Comparison of ENCODE assay signal across 25 cellular contexts in genomic region chr5:136104311-136104975, GRCh38. TPM values are rescaled to one million over a fixed set of nuclear protein-coding genes. Genes with fewer than 3 reads are reported as not detected.
DNase-seq lines count a peak whose midpoint lies in the region; ATAC-seq and TF ChIP-seq lines count a peak whose summit lies in the region.
"Had no signal": no experiment of that assay in that cellular context is flagged by ENCODE, and none has a peak within 500 bp of the region (broad histone marks: within the 10 kb centered on the region; RNA-seq: fewer than 3 reads in every experiment).

No MANE protein-coding gene starts in this region.

- H3K4me2 ChIP-seq in parathyroid adenoma (ENCODE audit: low read length), result no peak overlapping the region
- H3K4me2 ChIP-seq: A549 had no signal

- no peaks in the 10 kb centered on the region for H3K36me3 Mint-ChIP-seq in Caco-2 (ENCODE audit: insufficient read depth, unreplicated experiment)
- H3K36me3 Mint-ChIP-seq in CD8-positive, alpha-beta T cell, result no peaks in the 10 kb centered on the region
- H3K36me3 Mint-ChIP-seq: naive B cell had no signal

- peak overlapping the region; percentile 37 for H3K4me3 Mint-ChIP-seq in Caco-2 (ENCODE audit: unreplicated experiment)
- no peak overlapping the region for H3K4me3 Mint-ChIP-seq in CD8-positive, alpha-beta T cell
- H3K4me3 Mint-ChIP-seq: activated T-cell treated with anti-CD3 and anti-CD28 coated beads, Interleukin-2, amount 50 U/mL, for 4 hours; naive B cell; stimulated activated naive CD8-positive, alpha-beta T cell treated with anti-CD3 and anti-CD28 coated beads, Interleukin-15, Interleukin-2, amounts not matched to agents 100 ng/mL and 50 ng/mL, for 24 hours had no signal

- peaks cover 98% of the 10 kb centered on the region for H3K4me1 ChIP-seq in Caco-2
- H3K4me1 ChIP-seq in liver (ENCODE audit: control insufficient read depth in 4 of 4, insufficient read depth in 4 of 4, low read length in 3 of 4), result peaks cover 0 to 15% (median 4%) of the 10 kb centered on the region in 4 donors
- H3K4me1 ChIP-seq in parathyroid adenoma, result peaks cover 5% of the 10 kb centered on the region
- H3K4me1 ChIP-seq in CD8-positive, alpha-beta T cell (ENCODE audit: insufficient read depth, low read length), result no peaks in the 10 kb centered on the region
- H3K4me1 ChIP-seq: A549, BE2C had no signal

- TF ChIP-seq CTCF in Caco-2 (IDR thresholded peaks at IDR 0.05; ENCODE audit: insufficient read depth in 1 of 2, low read depth in 1 of 2, low read length in 1 of 2, severe bottlenecking in 1 of 2, unreplicated experiment in 1 of 2) (no peak), liver (IDR thresholded peaks at IDR 0.05; ENCODE audit: low read depth, low read length, missing input control) (no peak), parathyroid adenoma (IDR thresholded peaks at IDR 0.05) (no peak)
- TF ChIP-seq CTCF in CD8-positive, alpha-beta T cell (IDR thresholded peaks at IDR 0.05), result no peak

- H3K27ac Mint-ChIP-seq in Caco-2 (ENCODE audit: unreplicated experiment), result peak overlapping the region; percentile 87
- no peak overlapping the region for H3K27ac Mint-ChIP-seq in CD8-positive, alpha-beta T cell
- H3K27ac Mint-ChIP-seq: naive B cell; stimulated activated naive CD8-positive, alpha-beta T cell treated with anti-CD3 and anti-CD28 coated beads, Interleukin-15, Interleukin-2, amounts not matched to agents 100 ng/mL and 50 ng/mL, for 24 hours had no signal

- H2AFZ ChIP-seq in parathyroid adenoma, result peak overlapping the region; percentile 55

- no peaks in the 10 kb centered on the region for H3K79me2 ChIP-seq in parathyroid adenoma

- H3K36me3 ChIP-seq in Caco-2 (ENCODE audit: control insufficient read depth, insufficient read depth, low read length) (no peaks in the 10 kb centered on the region), liver (ENCODE audit: control insufficient read depth in 4 of 4, insufficient read depth in 3 of 4, low read depth in 1 of 4, low read length in 3 of 4) (no peaks in the 10 kb centered on the region), parathyroid adenoma (ENCODE audit: control insufficient read depth, insufficient read depth, low read length) (no peaks in the 10 kb centered on the region)
- no peaks in the 10 kb centered on the region for H3K36me3 ChIP-seq in CD8-positive, alpha-beta T cell (ENCODE audit: insufficient read depth, low read length)
- H3K36me3 ChIP-seq: BE2C, esophagus squamous epithelium had no signal

- POLR2A ChIA-PET in Caco-2 (lab: Charles Lee), result interaction anchor here (0.6 to 2.6 kb wide), 4 partner anchors 14 to 46 kb away, joined by 3 to 13 read pairs (median 8); partner anchors contain the start of gene SMAD5
- POLR2A ChIA-PET in CD8-positive, alpha-beta T cell (lab: Charles Lee), result no interaction called here

- H3K9me3 ChIP-seq in Caco-2 (no peaks in the 10 kb centered on the region), liver (ENCODE audit: control insufficient read depth in 4 of 4, low read length in 3 of 4) (no peaks in the 10 kb centered on the region), parathyroid adenoma (ENCODE audit: control insufficient read depth, low read length) (no peaks in the 10 kb centered on the region)
- H3K9me3 ChIP-seq in CD8-positive, alpha-beta T cell (ENCODE audit: low read length), result no peaks in the 10 kb centered on the region
- H3K9me3 ChIP-seq: A549, BE2C, esophagus squamous epithelium had no signal

- no peak overlapping the region for H3K27ac ChIP-seq in liver (ENCODE audit: low read depth in 1 of 2, low read length in 2 of 2)
- no peak overlapping the region for H3K27ac ChIP-seq in parathyroid adenoma
- no peak overlapping the region for H3K27ac ChIP-seq in CD8-positive, alpha-beta T cell (ENCODE audit: low read depth, low read length)
- H3K27ac ChIP-seq: A549, HL-60, skin epidermis had no signal

- H3K4me3 ChIP-seq in Caco-2 (ENCODE audit: low read depth, low read length), result no peak overlapping the region
- no peak overlapping the region for H3K4me3 ChIP-seq in liver (ENCODE audit: low read depth in 1 of 3, low read length in 3 of 3)
- no peak overlapping the region for H3K4me3 ChIP-seq in parathyroid adenoma (ENCODE audit: low read depth, low read length)
- no peak overlapping the region for H3K4me3 ChIP-seq in CD8-positive, alpha-beta T cell (ENCODE audit: low read depth, low read length)
- H3K4me3 ChIP-seq: A549, esophagus squamous epithelium, skin epidermis had no signal

- CTCF ChIA-PET in Caco-2 (lab: Charles Lee), result interaction anchor here (0.6 to 1.2 kb wide), 6 partner anchors 9 to 39 kb away, joined by 3 to 4 read pairs (median 4); no protein-coding TSS in a partner anchor
- CTCF ChIA-PET in CD8-positive, alpha-beta T cell (lab: Charles Lee), result no interaction called here

- intact Hi-C loops in Caco-2 (cut with micrococcal nuclease; ENCODE audit: unreplicated experiment), result loop anchor here (1.0 to 5.0 kb wide), 6 partner anchors 14 to 70 kb away; partner anchors contain the start of gene SMAD5
- intact Hi-C loops in CD8-positive, alpha-beta T cell (cut with DNase I, micrococcal nuclease), result no loop called here

- no peak for ATAC-seq in CD8-positive, alpha-beta T cell
- ATAC-seq: A549; activated T-cell treated with anti-CD3 and anti-CD28 coated beads, Interleukin-2, amount 50 U/mL, for 4 hours had no signal

- WGBS in liver, result 64% methylated on average over 9 of the region's 9 CpGs

- BruUV-seq in Caco-2 (replicated peaks; lab: Mats Ljungman, UMichigan), result no TSS peak

- peak in 1 of 2 donors; percentile 17 for TF ChIP-seq RAD21 in liver (IDR thresholded peaks at IDR 0.05)

- no peaks in the 10 kb centered on the region for H3K9me3 Mint-ChIP-seq in Caco-2 (ENCODE audit: unreplicated experiment)
- no peaks in the 10 kb centered on the region for H3K9me3 Mint-ChIP-seq in CD8-positive, alpha-beta T cell
- H3K9me3 Mint-ChIP-seq: activated T-cell treated with anti-CD3 and anti-CD28 coated beads, Interleukin-2, amount 50 U/mL, for 4 hours; naive B cell; stimulated activated naive CD8-positive, alpha-beta T cell treated with anti-CD3 and anti-CD28 coated beads, Interleukin-15, Interleukin-2, amounts not matched to agents 100 ng/mL and 50 ng/mL, for 24 hours had no signal

- peaks cover 46% of the 10 kb centered on the region for H3K4me1 Mint-ChIP-seq in Caco-2 (ENCODE audit: low read depth, unreplicated experiment)
- H3K4me1 Mint-ChIP-seq in CD8-positive, alpha-beta T cell (ENCODE audit: low read depth), result no peaks in the 10 kb centered on the region
- H3K4me1 Mint-ChIP-seq: naive B cell had no signal

- H3K27me3 ChIP-seq in Caco-2 (replicated peaks; ENCODE audit: control insufficient read depth, insufficient read depth, low read length) (no peaks in the 10 kb centered on the region), liver (ENCODE audit: control insufficient read depth in 4 of 4, insufficient read depth in 4 of 4, low read length in 3 of 4) (no peaks in the 10 kb centered on the region), parathyroid adenoma (ENCODE audit: control insufficient read depth, insufficient read depth, low read length) (no peaks in the 10 kb centered on the region)
- H3K27me3 ChIP-seq in CD8-positive, alpha-beta T cell (ENCODE audit: insufficient read depth, low read length), result no peaks in the 10 kb centered on the region
- H3K27me3 ChIP-seq: esophagus squamous epithelium had no signal

- peak; percentile 79 to 90 for DNase-seq in Caco-2
- DNase-seq in dermis blood vessel endothelial cell, result peak; percentile 26
- DNase-seq in NCI-H1694 (lab: John Stamatoyannopoulos, UW), result no peak
- DNase-seq in D341Med (ENCODE audit: low spot score), result no peak
- DNase-seq in NCI-H2107 treated with DMSO at 0.1 percent for 48 hours (lab: John Stamatoyannopoulos, UW; ENCODE audit: unreplicated experiment), result no peak
- DNase-seq in CD8-positive, alpha-beta T cell, result no peak
- DNase-seq: activated CD4-positive, alpha-beta T cell treated with anti-CD3 and anti-CD28 coated beads for 1 hour; activated naive CD4-positive, alpha-beta T cell treated with anti-CD3 and anti-CD28 coated beads, Interleukin-2, amount 50 U/mL, for 16 hours; activated T-cell treated with anti-CD3 and anti-CD28 coated beads, Interleukin-2, amount 50 U/mL, for 4 hours; BE2C; Calu3; effector CD8-positive, alpha-beta T cell; esophagus squamous epithelium; left cardiac atrium; naive B cell; NCI-H2171 treated with DMSO at 0.1 percent for 48 hours; NCI-H69; Right ventricle myocardium superior; stimulated activated CD4-positive, alpha-beta T cell treated with anti-CD3 and anti-CD28 coated beads, Interleukin-2, amount 100 ng/mL, for 48 hours had no signal

- H3K9ac ChIP-seq in liver (ENCODE audit: low read depth in 1 of 2, low read length in 2 of 2) (no peak overlapping the region), parathyroid adenoma (no peak overlapping the region)

- no peaks in the 10 kb centered on the region for H3K27me3 Mint-ChIP-seq in Caco-2 (ENCODE audit: insufficient read depth, unreplicated experiment)
- H3K27me3 Mint-ChIP-seq in CD8-positive, alpha-beta T cell (ENCODE audit: low read depth), result peaks cover 3% of the 10 kb centered on the region

TF ChIP-seq in liver, 16 proteins besides CTCF, POLR2A, EP300 and RAD21:
- TF ChIP-seq TAF1 (conservative IDR thresholded peaks at IDR 0.05), result no peak
- no peak for TF ChIP-seq YY1 (IDR thresholded peaks at IDR 0.05)
- peak; percentile 23 for TF ChIP-seq SP1 (IDR thresholded peaks at IDR 0.05)
- no peak for TF ChIP-seq MAX (IDR thresholded peaks at IDR 0.05)
- no peak for TF ChIP-seq ATF3 (IDR thresholded peaks at IDR 0.05)
- TF ChIP-seq RXRA (IDR thresholded peaks at IDR 0.05), result peak; percentile 25 to 49
- TF ChIP-seq FOXA2 (IDR thresholded peaks at IDR 0.05), result no peak
- no peak for TF ChIP-seq GABPA (IDR thresholded peaks at IDR 0.05 in 1 of 2, conservative IDR thresholded peaks at IDR 0.05 in 1 of 2)
- peak; percentile 98 for TF ChIP-seq NR2F2 (IDR thresholded peaks at IDR 0.05)
- TF ChIP-seq HNF4A (conservative IDR thresholded peaks at IDR 0.05), result no peak

RNA-seq across cellular contexts. Expression of gene SMAD5, which starts 28.2 kb away (rescaled TPM):
- total RNA-seq in Caco-2 (2022), result 141 and 142 TPM in 2 replicates
- 41.4 and 49.5 TPM in 2 replicates for total RNA-seq in dermis blood vessel endothelial cell
- total RNA-seq in liver, result 10 to 100 TPM; 16.2 to 42.0 TPM
- polyA plus RNA-seq in liver, result 10 to 100 TPM in 1 of 2 donors, 1 to 10 TPM in 1; 5.9 to 16.5 TPM
- total RNA-seq in CD8-positive, alpha-beta T cell, result 10 to 100 TPM; 11.8 to 13.0 TPM

Comparison
In these comparisons a context has a peak if more than half of its experiments do, and no peak if none do; other contexts are left out.
1. DNase-seq: peak in Caco-2 (2 of 2) and dermis blood vessel endothelial cell (single experiment); none in NCI-H1694 (single experiment), D341Med (single experiment), NCI-H2107 treated with DMSO at 0.1 percent for 48 hours (single experiment) and CD8-positive, alpha-beta T cell (0 of 7).